ENCODE assay signal across 11 cellular contexts in genomic region chr19:1508507-1508856, GRCh38. TPM values are rescaled to one million over a fixed set of nuclear protein-coding genes. Genes with fewer than 3 reads are reported as not detected.
DNase-seq lines count a peak whose midpoint lies in the region; ATAC-seq and TF ChIP-seq lines count a peak whose summit lies in the region.
"Had no signal": no experiment of that assay in that cellular context is flagged by ENCODE, and none has a peak within 500 bp of the region (broad histone marks: within the 10 kb centered on the region; RNA-seq: fewer than 3 reads in every experiment).

No MANE protein-coding gene starts in this region.

- H3K27me3 Mint-ChIP-seq in activated T-cell treated with anti-CD3 and anti-CD28 coated beads, Interleukin-2, amount 50 U/mL, for 72 hours (ENCODE audit: low read depth): no peaks in the 10 kb centered on the region

- 43 to 100% methylated on average over 1 to 12 of the region's 12 CpGs for WGBS in transverse colon (ENCODE audit: low coverage in 1 of 2), 2 donors

- H3K4me3 ChIP-seq in cardiac fibroblast (replicated peaks in 1 of 2; ENCODE audit: low read depth in 2 of 2, low read length in 2 of 2) (peak overlapping the region; percentile 28 to 30), lower lobe of right lung (peak overlapping the region; percentile 55), transverse colon (peak overlapping the region in 2 of 4 donors; percentile 23 to 38), MM.1S (ENCODE audit: low read length) (no peak overlapping the region)

- no peak overlapping the region for H2AFZ ChIP-seq in MM.1S (ENCODE audit: low read length)

- no peak for ATAC-seq in activated T-cell treated with anti-CD3 and anti-CD28 coated beads, Interleukin-2, amount 50 U/mL, for 72 hours (replicated peaks in 1 of 2)
- ATAC-seq in lower lobe of right lung (no peak), HG02759 (IDR thresholded peaks at IDR 0.05; ENCODE audit: unreplicated experiment) (no peak)

- intact Hi-C loops in lower lobe of right lung (cut with DNase I) (no loop called here), transverse colon (cut with DNase I; ENCODE audit: low total_unique reads) (no loop called here)

- peaks cover 19% of the 10 kb centered on the region for H3K4me1 ChIP-seq in lower lobe of right lung
- H3K4me1 ChIP-seq in transverse colon: peaks cover 4 to 23% (median 13%) of the 10 kb centered on the region in 4 donors
- H3K4me1 ChIP-seq in MM.1S (ENCODE audit: low read length): peaks cover 2% of the 10 kb centered on the region; the same call in 1 of the 2 replicates

- H3K9me3 ChIP-seq in lower lobe of right lung (no peaks in the 10 kb centered on the region), transverse colon (no peaks in the 10 kb centered on the region), MM.1S (replicated peaks; ENCODE audit: insufficient read depth, low read length) (no peaks in the 10 kb centered on the region)

- no peaks in the 10 kb centered on the region for H3K9me3 Mint-ChIP-seq in activated T-cell treated with anti-CD3 and anti-CD28 coated beads, Interleukin-2, amount 50 U/mL, for 72 hours

- peaks cover 29% of the 10 kb centered on the region for H3K4me1 Mint-ChIP-seq in activated T-cell treated with anti-CD3 and anti-CD28 coated beads, Interleukin-2, amount 50 U/mL, for 72 hours (ENCODE audit: low read depth)

- no peaks in the 10 kb centered on the region for H3K36me3 Mint-ChIP-seq in activated T-cell treated with anti-CD3 and anti-CD28 coated beads, Interleukin-2, amount 50 U/mL, for 72 hours (ENCODE audit: insufficient read depth in 2 of 2)

- H3K4me3 Mint-ChIP-seq in activated T-cell treated with anti-CD3 and anti-CD28 coated beads, Interleukin-2, amount 50 U/mL, for 72 hours: peak overlapping the region; percentile 87 to 91

- TF ChIP-seq CTCF in cardiac fibroblast (IDR thresholded peaks at IDR 0.05; ENCODE audit: low read depth, low read length) (no peak), lower lobe of right lung (IDR thresholded peaks at IDR 0.05) (no peak), transverse colon (IDR thresholded peaks at IDR 0.05) (no peak), MM.1S (IDR thresholded peaks at IDR 0.05; ENCODE audit: low read length) (no peak)

- no peak overlapping the region for H3K27ac ChIP-seq in lower lobe of right lung
- H3K27ac ChIP-seq in transverse colon: peak overlapping the region; percentile 63 to 87 (median 80)
- no peak overlapping the region for H3K27ac ChIP-seq in MM.1S (ENCODE audit: low read length)

- H3K9ac ChIP-seq in MM.1S (ENCODE audit: low read length): no peak overlapping the region

- no peaks in the 10 kb centered on the region for H3F3A ChIP-seq in MM.1S (ENCODE audit: insufficient read depth, low read length)

- H3K9me2 ChIP-seq in MM.1S (replicated peaks; ENCODE audit: insufficient read depth, low read length): no peaks in the 10 kb centered on the region

- H3K27me3 ChIP-seq in lower lobe of right lung (ENCODE audit: low read depth) (peaks cover 38% of the 10 kb centered on the region), transverse colon (peaks cover 51% of the 10 kb centered on the region), MM.1S (replicated peaks; ENCODE audit: insufficient read depth, low read length) (peaks cover 75% of the 10 kb centered on the region)

- in situ Hi-C loops in transverse colon (cut with MboI; ENCODE audit: low pct_ligation_motif_present in 1 of 4, low pct_unique_long_range_greater_than_20kb in 1 of 4, low sequenced_read_pairs in 3 of 4): no loop called here

- no peaks in the 10 kb centered on the region for H4K20me1 ChIP-seq in MM.1S (ENCODE audit: insufficient read depth, low read length)

- TF ChIP-seq EP300 in transverse colon (IDR thresholded peaks at IDR 0.05; ENCODE audit: low read depth): no peak

- no peak overlapping the region for H3K4me2 ChIP-seq in MM.1S (ENCODE audit: low read depth, low read length)

- no peak for DNase-seq in activated T-cell treated with anti-CD3 and anti-CD28 coated beads, Interleukin-2, amount 50 U/mL, for 72 hours
- DNase-seq in activated T-cell treated with anti-CD3 and anti-CD28 coated beads, Interleukin-2, amount 50 U/mL, for 1 hour: no peak
- DNase-seq in cardiac fibroblast (ENCODE audit: low read depth in 2 of 2) (no peak), lower lobe of right lung (no peak), transverse colon (no peak), MM.1S (no peak), COLO668 (lab: John Stamatoyannopoulos, UW; ENCODE audit: unreplicated experiment) (no peak)

- H3K27ac Mint-ChIP-seq in activated T-cell treated with anti-CD3 and anti-CD28 coated beads, Interleukin-2, amount 50 U/mL, for 72 hours: no peak overlapping the region

- no peaks in the 10 kb centered on the region for H3K79me2 ChIP-seq in MM.1S (ENCODE audit: low read length)

- no peaks in the 10 kb centered on the region for H3K36me3 ChIP-seq in lower lobe of right lung
- H3K36me3 ChIP-seq in transverse colon: no peaks in the 10 kb centered on the region
- no peaks in the 10 kb centered on the region for H3K36me3 ChIP-seq in MM.1S (replicated peaks; ENCODE audit: insufficient read depth, low read length)

- TF ChIP-seq POLR2A in transverse colon (IDR thresholded peaks at IDR 0.05): no peak

RNA-seq across cellular contexts. Expression of gene ADAMTSL5, which starts 4.3 kb away (rescaled TPM):
- total RNA-seq in activated T-cell treated with anti-CD3 and anti-CD28 coated beads, Interleukin-2, amount 50 U/mL, for 72 hours: 1 to 10 TPM; 4.3 to 5.5 TPM
- total RNA-seq in lower lobe of right lung: 3.3 TPM
- total RNA-seq in transverse colon: 1 to 10 TPM in 3 of 4 donors, not detected in 1; 2.6 to 3.7 (median 2.7) TPM

RNA-seq across cellular contexts. Expression of gene PLK5, which starts 15.4 kb away (rescaled TPM):
- not detected for total RNA-seq in activated T-cell treated with anti-CD3 and anti-CD28 coated beads, Interleukin-2, amount 50 U/mL, for 72 hours
- not detected for total RNA-seq in lower lobe of right lung
- not detected for total RNA-seq in transverse colon
- total RNA-seq: frontal cortex, HT1080, renal cortical epithelial cell had no signal

RNA-seq across cellular contexts. Expression of gene REEP6, which starts 17.5 kb away (rescaled TPM):
- total RNA-seq in activated T-cell treated with anti-CD3 and anti-CD28 coated beads, Interleukin-2, amount 50 U/mL, for 72 hours: 1 to 10 TPM; 1.7 to 3.8 TPM
- total RNA-seq in lower lobe of right lung (2.5 TPM), transverse colon (1 to 10 TPM in 2 of 4 donors, not detected in 2; 2.2 to 3.3 TPM)

RNA-seq across cellular contexts. Expression of gene PCSK4, which starts 18.3 kb away (rescaled TPM):
- 10 to 100 TPM; 13.3 to 16.6 TPM for total RNA-seq in activated T-cell treated with anti-CD3 and anti-CD28 coated beads, Interleukin-2, amount 50 U/mL, for 72 hours
- total RNA-seq in lower lobe of right lung (7.4 TPM), transverse colon (10 to 100 TPM in 1 of 4 donors, 1 to 10 TPM in 3; 2.6 to 11.9 (median 7.5) TPM)

RNA-seq across cellular contexts. Expression of gene C19orf25, which starts 29.5 kb away (rescaled TPM):
- 10 to 100 TPM; 28.1 to 31.7 TPM for total RNA-seq in activated T-cell treated with anti-CD3 and anti-CD28 coated beads, Interleukin-2, amount 50 U/mL, for 72 hours
- total RNA-seq in lower lobe of right lung (28.5 TPM), transverse colon (10 to 100 TPM; 36.2 to 89.2 (median 46.0) TPM)

Comparison
In these comparisons a context has a peak if more than half of its experiments do, and no peak if none do; other contexts are left out.
1. H3K27ac ChIP-seq: peak in transverse colon (4 of 4); none in lower lobe of right lung (single experiment) and MM.1S (single experiment).